In the genomic region with DNA sequence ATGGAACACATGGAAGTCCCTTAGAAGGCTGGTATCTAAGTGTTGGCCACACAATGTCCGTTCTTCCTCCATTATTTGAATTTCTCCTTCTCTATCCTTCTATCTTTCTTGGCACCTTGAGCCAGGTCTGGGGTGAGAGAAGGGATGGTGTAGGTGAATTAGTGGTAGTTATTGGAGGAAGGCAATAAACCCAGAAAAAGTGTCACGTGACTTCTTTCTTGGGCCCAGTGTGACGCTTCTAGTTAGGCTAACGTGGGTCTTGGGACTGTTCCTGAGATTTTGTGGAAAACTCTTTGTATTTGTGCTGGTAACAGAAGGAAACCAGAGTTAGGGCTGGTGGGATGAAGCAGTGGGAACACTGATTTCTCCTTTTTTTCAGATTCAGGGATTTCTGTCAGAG, we compare ENCODE assay signal across 12 cellular contexts. TPM values are rescaled to one million over a fixed set of nuclear protein-coding genes. Genes with fewer than 3 reads are reported as not detected.
"Had no signal": no experiment of that assay in that cellular context is flagged by ENCODE, and none has a peak within 500 bp of the region (broad histone marks: within the 10 kb centered on the region; RNA-seq: fewer than 3 reads in every experiment).

No MANE protein-coding gene starts in this region.

- H3K9me3 ChIP-seq: HAP-1 had no signal

- H3K36me3 ChIP-seq: HAP-1 had no signal

- ATAC-seq: GM23338, HCT116 had no signal

- H3K9me3 Mint-ChIP-seq: GM23338, H9, HFFc6 had no signal

- H2AFZ ChIP-seq: GM23248, GM23338 had no signal

- DNase-seq: GM23248, GOT3, H7, H9, HCEC 1CT, HFFc6 had no signal

- H3K27ac ChIP-seq: GM23248 had no signal

- H3K4me1 ChIP-seq: HAP-1 had no signal

- H3K4me3 ChIP-seq: GM23248, GM23338, HAP-1 had no signal

- H3K4me2 ChIP-seq: GM23338 had no signal

- FAIRE-seq: H1, H54 had no signal

- H3K9ac ChIP-seq: GM23248 had no signal

- H3K4me3 Mint-ChIP-seq: GM23338, H9, HFFc6 had no signal

- H3K27ac Mint-ChIP-seq: GM23338, H9, HFFc6 had no signal

RNA-seq across cellular contexts. Expression of a gene that starts 53.1 kb away (rescaled TPM):
- total RNA-seq: GM23248, GM23338, H1, H4, H7, H9, HFFc6 had no signal
- polyA plus RNA-seq: GM23248, GM23338, H1 had no signal

RNA-seq across cellular contexts. Expression of a gene that starts 54.2 kb away (rescaled TPM):
- total RNA-seq: GM23248, GM23338, H1, H4, H9 had no signal
- polyA plus RNA-seq: GM23248, GM23338, H1 had no signal
